In genomic region chr11:61598886-61599868, GRCh38 we compare ENCODE assay signal across 11 cellular contexts. TPM values are rescaled to one million over a fixed set of nuclear protein-coding genes. Genes with fewer than 3 reads are reported as not detected.
DNase-seq lines count a peak whose midpoint lies in the region; ATAC-seq and TF ChIP-seq lines count a peak whose summit lies in the region.
"Had no signal": no experiment of that assay in that cellular context is flagged by ENCODE, and none has a peak within 500 bp of the region (broad histone marks: within the 10 kb centered on the region; RNA-seq: fewer than 3 reads in every experiment).

No MANE protein-coding gene starts in this region.

- no peak overlapping the region for H2BK15ac ChIP-seq in H9 (ENCODE audit: low read depth, low read length)

- no peak overlapping the region for H3K9ac ChIP-seq in H9 (ENCODE audit: extremely low read depth, insufficient read length, low read length)
- H3K9ac ChIP-seq in adipocyte (ENCODE audit: low read length), result peak overlapping the region; percentile 23
- no peak overlapping the region for H3K9ac ChIP-seq in colonic mucosa (ENCODE audit: low read depth in 2 of 2, low read length in 2 of 2)

- H2AK5ac ChIP-seq in H9 (ENCODE audit: insufficient read length, low read length), result no peak overlapping the region

- H3T11ph ChIP-seq in H9 (ENCODE audit: low read length), result no peak overlapping the region

- no peak overlapping the region for H4K5ac ChIP-seq in H9 (ENCODE audit: insufficient read length, low read depth, low read length)

- H3K4me1 ChIP-seq in H9 (ENCODE audit: insufficient read depth, low read length) (peaks cover 4% of the 10 kb centered on the region; the same call in 1 of the 2 replicates), adipocyte (ENCODE audit: control insufficient read depth, insufficient read depth, low read length) (peaks cover 36% of the 10 kb centered on the region), colonic mucosa (peaks cover 6% of the 10 kb centered on the region)

- no peak overlapping the region for H3K18ac ChIP-seq in H9 (ENCODE audit: insufficient read length, low read depth, low read length)

- intact Hi-C loops in left cardiac atrium (cut with DNase I), result no loop called here
- intact Hi-C loops in colonic mucosa (cut with DNase I), result no loop called here

- no peak overlapping the region for H3K14ac ChIP-seq in H9 (ENCODE audit: insufficient read depth, low read length)

- no CpG with 5 or more reads among the region's 25 CpGs for WGBS in H9 (ENCODE audit: extremely low coverage, insufficient read length, low lambda C conversion rate)

- H3K4me1 Mint-ChIP-seq in H9, result peaks cover 43 to 56% of the 10 kb centered on the region in 2 experiments
- H3K4me1 Mint-ChIP-seq: natural killer cell had no signal

- H3K9me3 Mint-ChIP-seq in H9, result no peaks in the 10 kb centered on the region
- H3K9me3 Mint-ChIP-seq: activated T-helper 1 cell treated with anti-CD3 and anti-CD28 coated beads, Interleukin-12 subunit alpha, Interleukin-12 subunit beta, Interleukin-2, Interleukin-4 antibody, amounts not matched to agents 30 ng/mL and 10 ng/mL and 1 ng/mL, durations not matched to agents 14 hours and 24 hours and 36 hours; natural killer cell had no signal

- H4K8ac ChIP-seq in H9 (replicated peaks; ENCODE audit: insufficient read length, low read depth, low read length), result no peak overlapping the region

- H3K36me3 ChIP-seq in adipocyte (ENCODE audit: control insufficient read depth, insufficient read depth, low read length, severe bottlenecking) (no peaks in the 10 kb centered on the region), colonic mucosa (no peaks in the 10 kb centered on the region)

- H3K36me3 Mint-ChIP-seq in H9 (ENCODE audit: insufficient read depth in 1 of 3, low read depth in 3 of 3), result no peaks in the 10 kb centered on the region
- H3K36me3 Mint-ChIP-seq: natural killer cell had no signal

- no peak overlapping the region for H4K91ac ChIP-seq in H9 (ENCODE audit: insufficient read length, low read depth, low read length)

- no peak overlapping the region for H3K56ac ChIP-seq in H9 (ENCODE audit: insufficient read length, low read depth, low read length)

- H3K4me3 ChIP-seq in adipocyte (ENCODE audit: low read length) (peak overlapping the region; percentile 32), skin epidermis (no peak overlapping the region), colonic mucosa (no peak overlapping the region)

- H3K4me3 Mint-ChIP-seq in H9, result peak overlapping the region in 1 of 2 experiments; percentile 57; a peak in 3 of 5 replicates
- H3K4me3 Mint-ChIP-seq: activated T-helper 1 cell treated with anti-CD3 and anti-CD28 coated beads, Interleukin-12 subunit alpha, Interleukin-12 subunit beta, Interleukin-2, Interleukin-4 antibody, amounts not matched to agents 30 ng/mL and 10 ng/mL and 1 ng/mL, durations not matched to agents 14 hours and 24 hours and 36 hours; natural killer cell had no signal

- no peaks in the 10 kb centered on the region for H3K9me3 ChIP-seq in H9 (ENCODE audit: control insufficient read depth, low read depth, low read length)
- no peaks in the 10 kb centered on the region for H3K9me3 ChIP-seq in adipocyte (ENCODE audit: control insufficient read depth, low read length)
- no peaks in the 10 kb centered on the region for H3K9me3 ChIP-seq in colonic mucosa

- H3K4ac ChIP-seq in H9 (ENCODE audit: low read depth, low read length), result no peak overlapping the region

- H2AFZ ChIP-seq in H9 (ENCODE audit: low read length), result no peak overlapping the region

- peaks cover 13% of the 10 kb centered on the region for H3K27me3 Mint-ChIP-seq in H9 (ENCODE audit: low read depth)

- no peak overlapping the region for H2BK20ac ChIP-seq in H9 (ENCODE audit: low read depth, low read length, poor library complexity, severe bottlenecking)

- no peak overlapping the region for H2BK12ac ChIP-seq in H9 (ENCODE audit: insufficient read length, low read depth, low read length)

- no peak for TF ChIP-seq CTCF in H9 (conservative IDR thresholded peaks at IDR 0.05)
- TF ChIP-seq CTCF in colonic mucosa (IDR thresholded peaks at IDR 0.05), result no peak

- no peak overlapping the region for H2BK120ac ChIP-seq in H9 (ENCODE audit: low read depth, low read length, poor library complexity, severe bottlenecking)

- peak; percentile 74 for DNase-seq in H9
- DNase-seq in adipocyte (ENCODE audit: low read depth), result peak; percentile 53
- DNase-seq in left cardiac atrium, result no peak
- DNase-seq in colonic mucosa, result no peak
- DNase-seq: natural killer cell, NCI-H446 treated with DMSO at 0.1 percent for 48 hours had no signal

- H4K20me1 ChIP-seq in H9 (ENCODE audit: control insufficient read depth, insufficient read depth, insufficient read length), result no peaks in the 10 kb centered on the region

- H3K23ac ChIP-seq in H9 (ENCODE audit: insufficient read length, low read depth, low read length), result no peak overlapping the region

- no peak overlapping the region for H3K4me2 ChIP-seq in H9 (ENCODE audit: insufficient read depth, insufficient read length, low read length)

- no peaks in the 10 kb centered on the region for H3K79me1 ChIP-seq in H9 (ENCODE audit: insufficient read depth, low read depth, low read length, poor library complexity, severe bottlenecking)

- no peaks in the 10 kb centered on the region for H3K23me2 ChIP-seq in H9 (ENCODE audit: insufficient read length, low read depth, low read length, poor library complexity, severe bottlenecking)

- no peaks in the 10 kb centered on the region for H3K79me2 ChIP-seq in H9 (ENCODE audit: insufficient read depth, low read length)

- H2BK5ac ChIP-seq in H9 (ENCODE audit: insufficient read length, low read length), result no peak overlapping the region

- H3K27ac Mint-ChIP-seq in H9, result peak overlapping the region; percentile 59 to 84 (median 81); a peak in 3 of 7 replicates
- H3K27ac Mint-ChIP-seq: activated T-helper 1 cell treated with anti-CD3 and anti-CD28 coated beads, Interleukin-12 subunit alpha, Interleukin-12 subunit beta, Interleukin-2, Interleukin-4 antibody, amounts not matched to agents 30 ng/mL and 10 ng/mL and 1 ng/mL, durations not matched to agents 14 hours and 24 hours and 36 hours; natural killer cell had no signal

- ATAC-seq in left cardiac atrium (peak; percentile 10 to 61), HG02571 (IDR thresholded peaks at IDR 0.05; ENCODE audit: unreplicated experiment) (no peak), GM21528 (IDR thresholded peaks at IDR 0.05; ENCODE audit: low FRiP score, unreplicated experiment) (no peak)

- H3K27me3 ChIP-seq in H9 (ENCODE audit: insufficient read depth, low read length), result no peaks in the 10 kb centered on the region
- H3K27me3 ChIP-seq in adipocyte (replicated peaks; ENCODE audit: control insufficient read depth, insufficient read depth, low read length), result peaks cover 8% of the 10 kb centered on the region
- H3K27me3 ChIP-seq in colonic mucosa, result no peaks in the 10 kb centered on the region

- H3K27ac ChIP-seq in H9 (ENCODE audit: insufficient read length, low read depth, low read length) (no peak overlapping the region), skin epidermis (peak overlapping the region in 11 of 21 experiments; percentile 3 to 88 (median 33)), colonic mucosa (no peak overlapping the region)

RNA-seq across cellular contexts. Expression of gene SYT7, which starts 18.3 kb away (rescaled TPM):
- total RNA-seq in H9 (2021), result 7.0 and 8.8 TPM in 2 replicates
- total RNA-seq in left cardiac atrium, result 10 to 100 TPM; 36.7 to 39.7 TPM
- total RNA-seq in colonic mucosa, result 10 to 100 TPM in 1 of 2 donors, 1 to 10 TPM in 1; 8.5 to 28.4 TPM
- total RNA-seq: T-helper 2 cell treated with Interferon-gamma antibody and Interleukin-4, amounts not matched to agents 100 ng/mL and 5 ng/mL, for 36 hours had no signal

Comparison
In these comparisons a context has a peak if more than half of its experiments do, and no peak if none do; other contexts are left out.
1. DNase-seq: peak in H9 (single experiment) and adipocyte (single experiment); none in left cardiac atrium (single experiment) and colonic mucosa (single experiment).
2. H3K27ac ChIP-seq: peak in skin epidermis (11 of 21); none in H9 (single experiment) and colonic mucosa (single experiment).
3. ATAC-seq: peak in left cardiac atrium (2 of 2); none in HG02571 (single experiment) and GM21528 (single experiment).